Comparison of ENCODE assay signal across 1 cellular context in genomic region chr22:50189184-50189848, GRCh38.
TF ChIP-seq lines count a peak whose summit lies in the region.

No MANE protein-coding gene starts in this region.

TF ChIP-seq in H1, 55 proteins besides CTCF, POLR2A, EP300 and RAD21:
- TF ChIP-seq TEAD4 (IDR thresholded peaks at IDR 0.05; ENCODE audit: low read depth, low read length): no peak
- TF ChIP-seq, protein P1, sequence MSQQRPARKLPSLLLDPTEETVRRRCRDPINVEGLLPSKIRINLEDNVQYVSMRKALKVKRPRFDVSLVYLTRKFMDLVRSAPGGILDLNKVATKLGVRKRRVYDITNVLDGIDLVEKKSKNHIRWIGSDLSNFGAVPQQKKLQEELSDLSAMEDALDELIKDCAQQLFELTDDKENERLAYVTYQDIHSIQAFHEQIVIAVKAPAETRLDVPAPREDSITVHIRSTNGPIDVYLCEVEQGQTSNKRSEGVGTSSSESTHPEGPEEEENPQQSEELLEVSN (IDR thresholded peaks at IDR 0.05): peak; percentile 35; the same call in 1 of the 2 replicates
TF ChIP-seq in H1: peak in this region for 1.
